14 cellular contexts compared by ENCODE assay signal in genomic region chr6:110331816-110332215, GRCh38.
A peak's percentile ranks its signal among the peaks of the same experiment; 100 is the strongest.
DNase-seq lines count a peak whose midpoint lies in the region; ATAC-seq and TF ChIP-seq lines count a peak whose summit lies in the region.
"Had no signal": no experiment of that assay in that cellular context is flagged by ENCODE, and none has a peak within 500 bp of the region (broad histone marks: within the 10 kb centered on the region; RNA-seq: fewer than 3 reads in every experiment).

No MANE protein-coding gene starts in this region.

- H3K27ac ChIP-seq in angular gyrus (ENCODE audit: low read depth, low read length): peak overlapping the region; percentile 13
- H3K27ac ChIP-seq: upper lobe of right lung had no signal

- no peaks in the 10 kb centered on the region for H3K36me3 Mint-ChIP-seq in nephron (ENCODE audit: low read depth)

- H3K9me3 Mint-ChIP-seq in nephron: no peaks in the 10 kb centered on the region
- H3K9me3 Mint-ChIP-seq: central memory CD8-positive, alpha-beta T cell had no signal

- no peak for TF ChIP-seq CTCF in nephron (IDR thresholded peaks at IDR 0.05; ENCODE audit: unreplicated experiment in 3 of 3)

- H3K27me3 Mint-ChIP-seq in nephron (ENCODE audit: low read depth): peaks cover 12% of the 10 kb centered on the region

- peak overlapping the region; percentile 96 to 99 (median 97) for H3K27ac Mint-ChIP-seq in nephron

- DNase-seq in AG08395 (ENCODE audit: low spot score): peak; percentile 42
- peak; percentile 86 for DNase-seq in NCI-H1694 treated with DMSO at 0.1 percent for 48 hours (lab: John Stamatoyannopoulos, UW)
- DNase-seq in GOT3 (lab: John Stamatoyannopoulos, UW): no peak
- no peak for DNase-seq in stimulated activated CD4-positive, alpha-beta T cell treated with anti-CD3 and anti-CD28 coated beads, Interleukin-4, amount 100 ng/mL, for 4 hours
- DNase-seq: activated naive CD4-positive, alpha-beta T cell treated with Interleukin-2 at 50 U/mL for 16 hours; DMS79; KG1; NCI-H187; upper lobe of right lung had no signal

- H3K4me3 Mint-ChIP-seq in nephron: peak overlapping the region in 2 of 3 experiments; percentile 17 to 20
- H3K4me3 Mint-ChIP-seq: central memory CD8-positive, alpha-beta T cell had no signal

- H3K4me1 Mint-ChIP-seq in nephron: peaks cover 75% of the 10 kb centered on the region
- H3K4me1 Mint-ChIP-seq: central memory CD8-positive, alpha-beta T cell had no signal

- ATAC-seq in HG02981 (IDR thresholded peaks at IDR 0.05; ENCODE audit: unreplicated experiment) (no peak), GM19324 (IDR thresholded peaks at IDR 0.05; ENCODE audit: low FRiP score, unreplicated experiment) (no peak)
- ATAC-seq: upper lobe of right lung had no signal

Comparison
In these comparisons a context has a peak if more than half of its experiments do, and no peak if none do; other contexts are left out.
1. DNase-seq: peak in AG08395 (single experiment) and NCI-H1694 treated with DMSO at 0.1 percent for 48 hours (single experiment); none in GOT3 (single experiment) and stimulated activated CD4-positive, alpha-beta T cell treated with anti-CD3 and anti-CD28 coated beads, Interleukin-4, amount 100 ng/mL, for 4 hours (0 of 2).